In the genomic region with DNA sequence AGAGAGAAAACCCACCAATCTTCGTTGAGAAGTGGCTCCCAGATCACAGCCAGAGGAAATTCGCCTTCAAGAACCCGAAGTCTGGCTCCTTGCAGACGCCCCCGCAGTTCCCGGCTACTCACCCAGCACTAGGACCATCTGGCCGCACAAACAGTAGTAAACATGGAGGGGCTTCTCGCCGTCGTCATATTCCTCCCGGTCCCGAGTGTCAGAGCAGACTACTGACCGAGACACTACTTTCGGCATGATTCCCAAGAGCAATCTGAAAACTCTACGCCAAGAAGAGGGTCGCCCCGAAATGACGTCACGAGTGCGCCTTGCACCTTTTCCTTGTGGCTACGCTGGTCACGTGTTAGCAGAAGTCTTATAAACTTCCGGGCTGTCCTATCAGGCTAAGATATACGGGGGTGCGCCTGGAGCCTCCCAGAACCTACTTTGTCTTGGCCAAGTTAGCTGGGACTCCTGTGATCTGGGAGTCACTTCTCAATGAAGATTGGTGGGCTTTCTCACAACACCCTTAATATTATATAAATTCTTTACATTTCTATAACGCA, we compare ENCODE assay signal across 8 cellular contexts. TPM values are rescaled to one million over a fixed set of nuclear protein-coding genes. Genes with fewer than 3 reads are reported as not detected.
DNase-seq lines count a peak whose midpoint lies in the region; ATAC-seq and TF ChIP-seq lines count a peak whose summit lies in the region.

Gene STEEP1 (minus strand): TSS at position 300 of the 554 bp plus-strand sequence. CDS start 54 bp downstream, at position 246.

- H3K4me3 Mint-ChIP-seq in activated B cell treated with CpG ODN at 0.5 μM for 24 hours = peak within 1 kb of the TSS; percentile 96

- no peaks in the 10 kb centered on the region for H3K9me3 Mint-ChIP-seq in activated B cell treated with CpG ODN at 0.5 μM for 24 hours

- H3K36me3 Mint-ChIP-seq in activated B cell treated with CpG ODN at 0.5 μM for 24 hours (ENCODE audit: low read depth) = peaks cover 13% of the 10 kb centered on the region

- H3K27ac Mint-ChIP-seq in activated B cell treated with CpG ODN at 0.5 μM for 24 hours = peak within 1 kb of the TSS; percentile 90

- peaks cover 19% of the 10 kb centered on the region for H3K4me1 Mint-ChIP-seq in activated B cell treated with CpG ODN at 0.5 μM for 24 hours

- H3K36me3 ChIP-seq in spleen = peaks cover 0 to 12% (median 0%) of the 10 kb centered on the region in 6 donors

- peaks cover 0 to 35% (median 14%) of the 10 kb centered on the region in 6 donors for H3K4me1 ChIP-seq in spleen

- 1 to 24% (median 1%) methylated on average over 13 to 26 of the region's 26 CpGs for WGBS in spleen, 5 donors

- H3K9me3 ChIP-seq in spleen = no peaks in the 10 kb centered on the region

- H3K27ac ChIP-seq in caudate nucleus (ENCODE audit: low read depth, low read length) (peak within 1 kb of the TSS; percentile 70), spleen (peak within 1 kb of the TSS in 7 of 8 donors; percentile 51 to 82 (median 77))

- intact Hi-C loops in activated B cell treated with CpG ODN at 0.5 μM for 24 hours (cut with micrococcal nuclease) (loop anchor here (1.0 to 2.0 kb wide), 3 partner anchors 9 to 16 kb away; partner anchors contain the start of gene UBE2A), spleen (cut with DNase I; ENCODE audit: low total_unique reads) (no loop called here)

- DNase-seq in AG04449 (ENCODE audit: low read depth, low spot score) (peak; percentile 50), NCI-H345 treated with DMSO at 0.1 percent for 48 hours (lab: John Stamatoyannopoulos, UW; ENCODE audit: unreplicated experiment) (peak; percentile 83), activated B cell treated with CpG ODN at 0.5 μM for 24 hours (peak; percentile 66), caudate nucleus (lab: John Stamatoyannopoulos, UW) (peak in 60 of 61 donors; percentile 5 to 89 (median 58)), inferior parietal cortex (ENCODE audit: extremely low spot score) (peak; percentile 88), spleen (peak; percentile 94)

- no peaks in the 10 kb centered on the region for H3K27me3 Mint-ChIP-seq in activated B cell treated with CpG ODN at 0.5 μM for 24 hours

- POLR2A ChIA-PET in AG04449 (lab: Yijun Ruan, JAX) = interaction anchor here (1.0 kb wide), 1 partner anchor 9 kb away, joined by 4 read pairs; the partner anchor contains the start of gene UBE2A
- POLR2A ChIA-PET in activated B cell treated with CpG ODN at 0.5 μM for 24 hours (lab: Charles Lee) = interaction anchor here (0.6 to 1.5 kb wide), 6 partner anchors 9 to 226 kb away, joined by 3 to 16 read pairs (median 3); partner anchors contain the start of genes RPL39 and UBE2A

- CTCF ChIA-PET in AG04449 (lab: Yijun Ruan, JAX) (no interaction called here), activated B cell treated with CpG ODN at 0.5 μM for 24 hours (lab: Charles Lee) (no interaction called here)

- ATAC-seq in GM18909 (IDR thresholded peaks at IDR 0.05; ENCODE audit: poor library complexity, unreplicated experiment) (peak; percentile 90), HG03280 (IDR thresholded peaks at IDR 0.05; ENCODE audit: unreplicated experiment) (peak; percentile 93), activated B cell treated with CpG ODN at 0.5 μM for 24 hours (ENCODE audit: low read depth) (peak; percentile 91)

- H3K4me3 ChIP-seq in AG04449 (ENCODE audit: low read depth, low read length) (peak within 1 kb of the TSS; percentile 68), spleen (peak within 1 kb of the TSS; percentile 32 to 75 (median 52))

- TF ChIP-seq CTCF in AG04449 (IDR thresholded peaks at IDR 0.05; ENCODE audit: insufficient read depth, low read length, missing control alignments) (no peak), activated B cell treated with CpG ODN at 0.5 μM for 24 hours (IDR thresholded peaks at IDR 0.05) (no peak), spleen (IDR thresholded peaks at IDR 0.05 in 8 of 11, conservative IDR thresholded peaks at IDR 0.05 in 3 of 11) (no peak)

- H3K27me3 ChIP-seq in spleen (replicated peaks in 1 of 7) = no peaks in the 10 kb centered on the region

- no peak for TF ChIP-seq POLR2A in spleen (IDR thresholded peaks at IDR 0.05)

RNA-seq across cellular contexts. Expression of gene STEEP1, which starts in this region (rescaled TPM):
- total RNA-seq in activated B cell treated with CpG ODN at 0.5 μM for 24 hours (27.5 and 32.0 TPM in 2 replicates), spleen (10 to 100 TPM; 20.4 to 31.6 (median 24.6) TPM)
- 10 to 100 TPM; 11.0 to 19.5 (median 13.2) TPM for polyA plus RNA-seq in spleen

Comparison
In these comparisons a context has a peak if more than half of its experiments do, and no peak if none do; other contexts are left out.
1. Peak in every context shown above with its lines: DNase-seq, ATAC-seq, H3K4me3 ChIP-seq and H3K27ac ChIP-seq.